16 cellular contexts compared by ENCODE assay signal in the genomic region with DNA sequence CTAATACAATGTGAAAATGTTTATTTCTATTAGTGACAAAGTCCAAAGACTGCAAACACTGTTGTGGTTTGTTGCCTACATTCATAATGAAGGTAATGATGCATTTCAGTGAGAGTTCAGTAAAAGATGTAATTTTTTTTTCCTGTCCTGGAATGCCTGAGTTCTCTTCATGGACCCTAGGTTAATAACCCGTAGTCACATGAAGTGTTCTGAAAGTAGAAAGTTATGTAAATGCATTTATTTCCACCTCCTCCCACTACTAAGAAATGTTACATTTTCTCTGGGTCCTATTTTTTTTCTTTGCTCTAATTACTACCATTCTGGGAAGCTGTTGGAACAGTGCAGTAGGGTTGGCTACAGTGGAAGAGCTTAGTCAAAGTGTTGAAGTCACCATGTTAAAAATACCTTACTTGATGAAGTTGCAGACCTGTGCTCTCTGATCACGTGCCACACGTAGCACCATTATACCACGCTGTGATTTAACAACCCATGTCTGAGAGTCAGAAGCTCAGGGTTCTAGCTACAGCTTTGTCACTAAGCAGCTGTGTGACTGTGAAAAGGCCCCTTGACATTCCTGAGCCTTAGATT.
DNase-seq lines count a peak whose midpoint lies in the region; ATAC-seq and TF ChIP-seq lines count a peak whose summit lies in the region.
"Had no signal": no experiment of that assay in that cellular context is flagged by ENCODE, and none has a peak within 500 bp of the region (broad histone marks: within the 10 kb centered on the region; RNA-seq: fewer than 3 reads in every experiment).

No MANE protein-coding gene starts in this region.

- H3K27me3 ChIP-seq in right atrium auricular region = no peaks in the 10 kb centered on the region
- H3K27me3 ChIP-seq in SJCRH30 = no peaks in the 10 kb centered on the region

- TF ChIP-seq CTCF in brain (conservative IDR thresholded peaks at IDR 0.05) (no peak), right atrium auricular region (IDR thresholded peaks at IDR 0.05) (no peak)

- H3K27ac ChIP-seq in right atrium auricular region = peak overlapping the region; percentile 71 to 89
- no peak overlapping the region for H3K27ac ChIP-seq in SJCRH30

- H3K9me3 ChIP-seq in right atrium auricular region (no peaks in the 10 kb centered on the region), SJCRH30 (replicated peaks) (no peaks in the 10 kb centered on the region)

- DNase-seq in DMS79 (lab: John Stamatoyannopoulos, UW) (peak; percentile 17), right atrium auricular region (ENCODE audit: low spot score) (no peak), renal cortical epithelial cell (ENCODE audit: low read depth) (peak; percentile 91), SJCRH30 (no peak), hippocampal formation (lab: John Stamatoyannopoulos, UW) (no peak)
- DNase-seq: activated B cell treated with CpG ODN at 0.5 μM for 24 hours; activated CD8-positive, alpha-beta T cell treated with anti-CD3 and anti-CD28 coated beads for 36 hours; CD4-positive, CD25-positive, alpha-beta regulatory T cell; cerebellar nuclear complex; endodermal cell; HFFc6; stimulated activated naive CD4-positive, alpha-beta T cell treated with Interleukin-2 at 50 U/mL for 16 hours had no signal

- H3K36me3 ChIP-seq in right atrium auricular region = no peaks in the 10 kb centered on the region
- H3K36me3 ChIP-seq in SJCRH30 = no peaks in the 10 kb centered on the region

- no peak for ATAC-seq in HG03457 (IDR thresholded peaks at IDR 0.05; ENCODE audit: unreplicated experiment)
- ATAC-seq in GM18861 (IDR thresholded peaks at IDR 0.05; ENCODE audit: unreplicated experiment) = no peak
- ATAC-seq: activated CD8-positive, alpha-beta T cell treated with anti-CD3 and anti-CD28 coated beads for 36 hours had no signal

- peaks cover 0 to 28% of the 10 kb centered on the region in 2 donors for H3K4me1 ChIP-seq in right atrium auricular region
- H3K4me1 ChIP-seq in SJCRH30 = peaks cover 27% of the 10 kb centered on the region

- peaks cover 71% of the 10 kb centered on the region for H3K4me1 Mint-ChIP-seq in brain
- H3K4me1 Mint-ChIP-seq: activated B cell treated with CpG ODN at 0.5 μM for 24 hours; CD4-positive, CD25-positive, alpha-beta regulatory T cell had no signal

- H3K4me3 Mint-ChIP-seq in brain = peak overlapping the region in 2 of 5 experiments; percentile 11 to 16
- H3K4me3 Mint-ChIP-seq: activated B cell treated with CpG ODN at 0.5 μM for 24 hours; activated CD8-positive, alpha-beta T cell treated with anti-CD3 and anti-CD28 coated beads for 36 hours; CD4-positive, CD25-positive, alpha-beta regulatory T cell; endodermal cell; HFFc6; T-helper 1 cell treated with Interleukin-12 subunit alpha and Interleukin-12 subunit beta and Interleukin-4 antibody, amounts not matched to agents 30 μg/mL and 1 μg/mL, for 36 hours had no signal

- H3K27me3 Mint-ChIP-seq in brain = peaks cover 4% of the 10 kb centered on the region

- peaks cover 0 to 5% (median 0%) of the 10 kb centered on the region in 5 experiments for H3K9me3 Mint-ChIP-seq in brain
- H3K9me3 Mint-ChIP-seq: activated B cell treated with CpG ODN at 0.5 μM for 24 hours; activated CD8-positive, alpha-beta T cell treated with anti-CD3 and anti-CD28 coated beads for 36 hours; endodermal cell; HFFc6; T-helper 1 cell treated with Interleukin-12 subunit alpha and Interleukin-12 subunit beta and Interleukin-4 antibody, amounts not matched to agents 30 μg/mL and 1 μg/mL, for 36 hours had no signal

- H3K4me3 ChIP-seq in right atrium auricular region (no peak overlapping the region), SJCRH30 (no peak overlapping the region)

- peak overlapping the region in 4 of 5 experiments; percentile 11 to 95 (median 75) for H3K27ac Mint-ChIP-seq in brain
- H3K27ac Mint-ChIP-seq: activated B cell treated with CpG ODN at 0.5 μM for 24 hours; activated CD8-positive, alpha-beta T cell treated with anti-CD3 and anti-CD28 coated beads for 36 hours; CD4-positive, CD25-positive, alpha-beta regulatory T cell; endodermal cell; HFFc6; T-helper 1 cell treated with Interleukin-12 subunit alpha and Interleukin-12 subunit beta and Interleukin-4 antibody, amounts not matched to agents 30 μg/mL and 1 μg/mL, for 36 hours had no signal

- H3K36me3 Mint-ChIP-seq in brain = no peaks in the 10 kb centered on the region

Comparison
In these comparisons a context has a peak if more than half of its experiments do, and no peak if none do; other contexts are left out.
1. DNase-seq: peak in DMS79 (single experiment) and renal cortical epithelial cell (single experiment); none in right atrium auricular region (single experiment), SJCRH30 (0 of 2) and hippocampal formation (0 of 2).